18 cellular contexts compared by ENCODE assay signal in genomic region chr6:5164092-5164491, GRCh38.
A peak's percentile ranks its signal among the peaks of the same experiment; 100 is the strongest.
DNase-seq lines count a peak whose midpoint lies in the region; ATAC-seq and TF ChIP-seq lines count a peak whose summit lies in the region.
"Had no signal": no experiment of that assay in that cellular context is flagged by ENCODE, and none has a peak within 500 bp of the region (broad histone marks: within the 10 kb centered on the region; RNA-seq: fewer than 3 reads in every experiment).

No MANE protein-coding gene starts in this region.

- no peak overlapping the region for H2AFZ ChIP-seq in KMS-11 (ENCODE audit: low read depth)
- H2AFZ ChIP-seq: GM23248 had no signal

- H3K27ac Mint-ChIP-seq in T-helper 17 cell: peak overlapping the region; percentile 11
- H3K27ac Mint-ChIP-seq: CD4-positive, alpha-beta memory T cell; H9 had no signal

- no peak overlapping the region for H3K9ac ChIP-seq in KMS-11
- H3K9ac ChIP-seq: GM23248 had no signal

- H3K4me1 Mint-ChIP-seq in T-helper 17 cell: no peaks in the 10 kb centered on the region
- H3K4me1 Mint-ChIP-seq: CD4-positive, alpha-beta memory T cell had no signal

- no peak for TF ChIP-seq CTCF in KMS-11 (conservative IDR thresholded peaks at IDR 0.05; ENCODE audit: low read depth, low read length)
- TF ChIP-seq CTCF in BE2C (IDR thresholded peaks at IDR 0.05; ENCODE audit: low read depth, low read length): no peak

- H3K4me1 ChIP-seq in KMS-11 (ENCODE audit: low read depth, poor library complexity, severe bottlenecking) (peaks cover 12% of the 10 kb centered on the region), BE2C (no peaks in the 10 kb centered on the region)
- H3K4me1 ChIP-seq: Caco-2 had no signal

- peak; percentile 41 for DNase-seq in COLO829 (ENCODE audit: low spot score)
- DNase-seq in T-helper 17 cell: no peak
- no peak for DNase-seq in H7
- no peak for DNase-seq in BE2C
- DNase-seq in Right ventricle myocardium superior: no peak
- DNase-seq: AML-193; C1 segment of cervical spinal cord; Caco-2; CD4-positive, alpha-beta memory T cell; DMS153; DND-41; GM23248; H9 had no signal

- H3K4me3 ChIP-seq in KMS-11 (IDR thresholded peaks at IDR 0.05; ENCODE audit: insufficient read depth, low read depth, low read length): no peak overlapping the region
- no peak overlapping the region for H3K4me3 ChIP-seq in H7 (ENCODE audit: insufficient read depth, low read depth, low read length)
- no peak overlapping the region for H3K4me3 ChIP-seq in BE2C (ENCODE audit: low read depth, low read length)
- H3K4me3 ChIP-seq: GM23248 had no signal

- peak overlapping the region; percentile 35; the same call in 1 of the 2 replicates for H3K4me2 ChIP-seq in KMS-11

- intact Hi-C loops in Right ventricle myocardium superior (cut with DNase I): no loop called here

- H3K36me3 ChIP-seq in KMS-11 (ENCODE audit: insufficient read depth) (no peaks in the 10 kb centered on the region), H7 (replicated peaks; ENCODE audit: control insufficient read depth, insufficient read depth, low read length) (no peaks in the 10 kb centered on the region), BE2C (no peaks in the 10 kb centered on the region)

- peaks cover under 1% of the 10 kb centered on the region for H3K36me3 Mint-ChIP-seq in T-helper 17 cell (ENCODE audit: low read depth)
- H3K36me3 Mint-ChIP-seq: CD4-positive, alpha-beta memory T cell had no signal

- H3K27ac ChIP-seq in KMS-11: 0 out of 2 replicates have a peak overlapping the region, but pooled peaks have one; percentile 19
- H3K27ac ChIP-seq: 22Rv1, GM23248 had no signal

- no peaks in the 10 kb centered on the region for H4K20me1 ChIP-seq in KMS-11 (ENCODE audit: insufficient read depth)

- ATAC-seq in GM18907 (IDR thresholded peaks at IDR 0.05; ENCODE audit: unreplicated experiment) (peak; percentile 55), T-helper 17 cell (no peak), HG02678 (IDR thresholded peaks at IDR 0.05; ENCODE audit: unreplicated experiment) (no peak), Right ventricle myocardium superior (ENCODE audit: poor library complexity) (no peak)
- ATAC-seq: HCT116 had no signal

- H3K79me2 ChIP-seq in KMS-11 (ENCODE audit: insufficient read depth, low read depth): no peaks in the 10 kb centered on the region

- no peaks in the 10 kb centered on the region for H3K9me3 ChIP-seq in T-helper 17 cell (ENCODE audit: control insufficient read depth, low read length, poor library complexity, severe bottlenecking)
- no peaks in the 10 kb centered on the region for H3K9me3 ChIP-seq in BE2C
- H3K9me3 ChIP-seq: Caco-2 had no signal

- no peaks in the 10 kb centered on the region for H3K27me3 Mint-ChIP-seq in T-helper 17 cell
- H3K27me3 Mint-ChIP-seq: CD4-positive, alpha-beta memory T cell had no signal

- no peak overlapping the region for H3K4me3 Mint-ChIP-seq in T-helper 17 cell
- H3K4me3 Mint-ChIP-seq: CD4-positive, alpha-beta memory T cell; H9 had no signal

- no peaks in the 10 kb centered on the region for H3K27me3 ChIP-seq in KMS-11 (ENCODE audit: insufficient read depth, low read depth)
- no peaks in the 10 kb centered on the region for H3K27me3 ChIP-seq in H7 (ENCODE audit: control insufficient read depth, insufficient read depth, low read length)
- H3K27me3 ChIP-seq in BE2C: no peaks in the 10 kb centered on the region
